11 cellular contexts compared by ENCODE assay signal in the genomic region with DNA sequence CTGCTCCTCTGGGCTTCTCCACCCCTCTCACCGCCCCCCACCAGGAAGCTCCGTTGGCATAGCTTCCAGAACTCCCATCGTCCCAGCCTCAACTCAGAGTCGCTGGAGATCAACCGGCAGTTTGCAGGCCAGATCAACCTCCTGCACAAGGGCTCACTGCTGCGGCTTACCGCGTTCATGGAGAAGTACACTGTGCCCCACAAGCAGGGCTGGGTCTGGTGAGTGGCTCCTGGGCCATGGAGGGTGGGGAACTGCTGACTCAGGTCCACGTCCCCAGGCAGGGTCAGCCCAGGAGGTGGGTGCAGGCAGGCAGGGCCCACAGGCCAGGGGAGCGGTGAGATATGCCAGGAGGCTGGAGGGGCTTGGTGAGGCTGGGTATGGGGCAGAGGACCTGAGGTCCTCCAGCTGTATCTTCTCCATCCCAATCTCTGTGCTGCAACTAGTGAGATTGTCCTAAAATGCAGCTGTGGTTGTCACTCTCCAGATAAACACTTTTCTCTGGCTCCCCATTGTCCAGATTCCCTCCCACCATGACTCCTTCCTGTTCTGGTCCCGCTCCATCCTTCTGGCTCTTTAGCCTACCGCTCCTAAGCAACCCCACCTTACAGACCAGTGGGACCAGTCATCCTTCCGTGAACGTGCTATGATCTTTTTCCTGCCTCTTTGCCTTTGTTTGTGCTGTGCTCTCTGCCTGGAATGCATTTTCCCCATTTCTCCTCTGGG.
DNase-seq lines count a peak whose midpoint lies in the region; ATAC-seq and TF ChIP-seq lines count a peak whose summit lies in the region.
"Had no signal": no experiment of that assay in that cellular context is flagged by ENCODE, and none has a peak within 500 bp of the region (broad histone marks: within the 10 kb centered on the region; RNA-seq: fewer than 3 reads in every experiment).

No MANE protein-coding gene starts in this region.

- H3K9me1 ChIP-seq in IMR-90 (ENCODE audit: insufficient read depth, low read length): no peaks in the 10 kb centered on the region

- CTCF ChIA-PET in IMR-90 (lab: Yijun Ruan, JAX): no interaction called here

- TF ChIP-seq CTCF in IMR-90 (conservative IDR thresholded peaks at IDR 0.05; ENCODE audit: low read depth, low read length): no peak
- no peak for TF ChIP-seq CTCF in sigmoid colon (IDR thresholded peaks at IDR 0.05)
- TF ChIP-seq CTCF in brain microvascular endothelial cell (IDR thresholded peaks at IDR 0.05; ENCODE audit: low read depth, low read length, missing control alignments): no peak

- H2BK5ac ChIP-seq in IMR-90 (ENCODE audit: low read depth, low read length, poor library complexity, severe bottlenecking): no peak overlapping the region

- no peak overlapping the region for H3K4me2 ChIP-seq in IMR-90 (ENCODE audit: low read depth, low read length)
- H3K4me2 ChIP-seq: BLaER1 treated with 17β-estradiol and CSF1 and Interleukin-3, amounts not matched to agents 10 nM and 100 nM had no signal

- H4K20me1 ChIP-seq in IMR-90 (ENCODE audit: insufficient read depth, low read length): no peaks in the 10 kb centered on the region

- no peak overlapping the region for H2BK15ac ChIP-seq in IMR-90 (ENCODE audit: low read depth, low read length)

- intact Hi-C loops in cardiac septum (cut with DNase I): loop anchor here (10.0 kb wide), 1 partner anchor 125 kb away; no protein-coding TSS in a partner anchor
- intact Hi-C loops in left ventricle myocardium superior (cut with micrococcal nuclease): loop anchor here (10.0 kb wide), 1 partner anchor 215 kb away; no protein-coding TSS in a partner anchor
- intact Hi-C loops in IMR-90 (cut with micrococcal nuclease): no loop called here
- intact Hi-C loops in sigmoid colon (cut with DNase I): no loop called here

- in situ Hi-C loops in IMR-90 (cut with MboI; ENCODE audit: low sequenced_read_pairs) (loop anchor here (10.0 to 25.0 kb wide), 2 partner anchors 205 to 532 kb away; no protein-coding TSS in a partner anchor), brain microvascular endothelial cell (cut with HindIII; ENCODE audit: low pct_ligation_motif_present, low sequenced_read_pairs) (no loop called here)

- H3K27ac ChIP-seq in IMR-90 (ENCODE audit: insufficient read depth, low read length) (no peak overlapping the region), sigmoid colon (no peak overlapping the region), brain microvascular endothelial cell (no peak overlapping the region)
- H3K27ac ChIP-seq: BLaER1 treated with 17β-estradiol and CSF1 and Interleukin-3, amounts not matched to agents 10 nM and 100 nM; GM23248 had no signal

- TF ChIP-seq POLR2A in IMR-90 (IDR thresholded peaks at IDR 0.05; ENCODE audit: low read depth, low read length) (no peak), sigmoid colon (IDR thresholded peaks at IDR 0.05) (no peak)

- no peak overlapping the region for H4K91ac ChIP-seq in IMR-90 (ENCODE audit: insufficient read depth, low read depth, low read length)

- H3K9ac ChIP-seq in IMR-90 (ENCODE audit: low read depth, low read length): no peak overlapping the region
- H3K9ac ChIP-seq: BLaER1 treated with 17β-estradiol and CSF1 and Interleukin-3, amounts not matched to agents 10 nM and 100 nM; GM23248 had no signal

- no peaks in the 10 kb centered on the region for H3K79me1 ChIP-seq in IMR-90 (ENCODE audit: low read depth in 1 of 2, low read length in 2 of 2)

- H4K5ac ChIP-seq in IMR-90 (ENCODE audit: low read depth, low read length): no peak overlapping the region

- no peaks in the 10 kb centered on the region for H3K9me3 ChIP-seq in IMR-90 (ENCODE audit: control insufficient read depth, insufficient read depth, low read length)
- no peaks in the 10 kb centered on the region for H3K9me3 ChIP-seq in sigmoid colon
- H3K9me3 ChIP-seq: BLaER1 treated with 17β-estradiol and CSF1 and Interleukin-3, amounts not matched to agents 10 nM and 100 nM had no signal

- no peak overlapping the region for H3K23ac ChIP-seq in IMR-90 (ENCODE audit: low read depth, low read length)

- H2AK5ac ChIP-seq in IMR-90 (ENCODE audit: low read depth, low read length): no peak overlapping the region

- H2BK20ac ChIP-seq in IMR-90 (ENCODE audit: low read depth, low read length): no peak overlapping the region

- H3K14ac ChIP-seq in IMR-90 (replicated peaks; ENCODE audit: low read depth, low read length): no peak overlapping the region

- H3K4me3 ChIP-seq in IMR-90 (ENCODE audit: insufficient read depth, low read depth, low read length) (no peak overlapping the region), sigmoid colon (no peak overlapping the region), brain microvascular endothelial cell (ENCODE audit: low read depth, low read length) (no peak overlapping the region)
- H3K4me3 ChIP-seq: BLaER1 treated with 17β-estradiol and CSF1 and Interleukin-3, amounts not matched to agents 10 nM and 100 nM; GM23248 had no signal

- no peak overlapping the region for H2AK9ac ChIP-seq in IMR-90 (replicated peaks; ENCODE audit: low read depth, low read length, poor library complexity)

- no TSS peak for BruUV-seq in IMR-90 (replicated peaks; lab: Mats Ljungman, UMichigan)

- POLR2A ChIA-PET in IMR-90 (lab: Charles Lee; ENCODE audit: unreplicated experiment): no interaction called here

- no peak overlapping the region for H3K18ac ChIP-seq in IMR-90 (ENCODE audit: low read depth, low read length)

- no peak overlapping the region for H2BK120ac ChIP-seq in IMR-90 (ENCODE audit: low read depth, low read length)

- no peak for TF ChIP-seq EP300 in sigmoid colon (IDR thresholded peaks at IDR 0.05)

- H3K36me3 ChIP-seq in IMR-90 (ENCODE audit: control insufficient read depth, insufficient read depth, low read length) (no peaks in the 10 kb centered on the region), sigmoid colon (no peaks in the 10 kb centered on the region), brain microvascular endothelial cell (replicated peaks) (no peaks in the 10 kb centered on the region)

- H3K27me3 ChIP-seq in IMR-90 (ENCODE audit: control insufficient read depth, insufficient read depth, low read length) (peaks cover 10% of the 10 kb centered on the region; the same call in 1 of the 2 replicates), sigmoid colon (no peaks in the 10 kb centered on the region), brain microvascular endothelial cell (replicated peaks) (no peaks in the 10 kb centered on the region)

- H3K56ac ChIP-seq in IMR-90 (ENCODE audit: extremely low read depth, insufficient read depth, low read length): no peak overlapping the region

- peak overlapping the region; percentile 8 for H2AFZ ChIP-seq in IMR-90 (replicated peaks; ENCODE audit: low read length, poor library complexity)
- H2AFZ ChIP-seq: GM23248 had no signal

- H4K8ac ChIP-seq in IMR-90 (ENCODE audit: low read depth in 2 of 2, low read length in 2 of 2): no peak overlapping the region

- dilution Hi-C loops in IMR-90 (cut with HindIII; ENCODE audit: low sequenced_read_pairs, unreplicated experiment): no loop called here

- no peak for ATAC-seq in left ventricle myocardium superior
- no peak for ATAC-seq in IMR-90 (ENCODE audit: low read depth)

- no peak overlapping the region for H3K4ac ChIP-seq in IMR-90 (ENCODE audit: low read depth, low read length)

- H3K4me1 ChIP-seq in IMR-90 (ENCODE audit: control insufficient read depth, insufficient read depth, low read length): no peaks in the 10 kb centered on the region
- H3K4me1 ChIP-seq in sigmoid colon: no peaks in the 10 kb centered on the region
- H3K4me1 ChIP-seq: BLaER1 treated with 17β-estradiol and CSF1 and Interleukin-3, amounts not matched to agents 10 nM and 100 nM had no signal

- 56% methylated on average over 5 of the region's 14 CpGs; no CpG with 5 or more reads in 1 of the 2 experiments for WGBS in IMR-90 (ENCODE audit: extremely low coverage in 2 of 2, insufficient read length in 1 of 2), 2 experiments
- WGBS in sigmoid colon, 2 donors: 91 to 92% methylated on average over 14 of the region's 14 CpGs

- no peak for TF ChIP-seq RAD21 in IMR-90 (IDR thresholded peaks at IDR 0.05; ENCODE audit: low read length)

- DNase-seq in cardiac septum (ENCODE audit: low spot score): peak; percentile 70
- no peak for DNase-seq in left ventricle myocardium superior
- DNase-seq in IMR-90: no peak
- DNase-seq in mesenteric fat pad (ENCODE audit: low spot score): peak; percentile 85
- peak; percentile 40 for DNase-seq in sigmoid colon
- DNase-seq in brain microvascular endothelial cell: no peak
- no peak for DNase-seq in NCI-H2196 treated with DMSO at 0.1 percent for 48 hours (lab: John Stamatoyannopoulos, UW; ENCODE audit: unreplicated experiment)
- DNase-seq: 8988T, GF-D8 had no signal

TF ChIP-seq in IMR-90, 13 proteins besides CTCF, POLR2A, EP300 and RAD21:
- TF ChIP-seq CEBPB (IDR thresholded peaks at IDR 0.05; ENCODE audit: low read depth, low read length): no peak
- no peak for TF ChIP-seq SMC3 (IDR thresholded peaks at IDR 0.05; ENCODE audit: low read depth, low read length)
- no peak for TF ChIP-seq RCOR1 (IDR thresholded peaks at IDR 0.05; ENCODE audit: insufficient replicate concordance, low read length)
- TF ChIP-seq CHD1 (IDR thresholded peaks at IDR 0.05; ENCODE audit: low read depth, low read length): no peak
- no peak for TF ChIP-seq ELK1 (IDR thresholded peaks at IDR 0.05; ENCODE audit: borderline replicate concordance, low read depth, low read length)
- peak; percentile 19; the same call in 1 of the 2 replicates for TF ChIP-seq MAFK (IDR thresholded peaks at IDR 0.05; ENCODE audit: low read depth, low read length)
- TF ChIP-seq BHLHE40 (IDR thresholded peaks at IDR 0.05; ENCODE audit: low read depth, low read length): no peak
- TF ChIP-seq FOS (IDR thresholded peaks at IDR 0.05; ENCODE audit: low read depth, low read length): no peak

Comparison
In these comparisons a context has a peak if more than half of its experiments do, and no peak if none do; other contexts are left out.
1. DNase-seq: peak in cardiac septum (single experiment), mesenteric fat pad (single experiment) and sigmoid colon (single experiment); none in left ventricle myocardium superior (single experiment), IMR-90 (single experiment), brain microvascular endothelial cell (single experiment) and NCI-H2196 treated with DMSO at 0.1 percent for 48 hours (single experiment).
2. intact Hi-C loops: an anchor here in cardiac septum (10.0 kb wide) and left ventricle myocardium superior (10.0 kb wide); none called in IMR-90 and sigmoid colon.